39 cellular contexts compared by ENCODE assay signal in genomic region chr5:2221450-2221849, GRCh38.
"Had no signal": no experiment of that assay in that cellular context is flagged by ENCODE, and none has a peak within 500 bp of the region (broad histone marks: within the 10 kb centered on the region; RNA-seq: fewer than 3 reads in every experiment).

No MANE protein-coding gene starts in this region.

- H3K4me1 ChIP-seq: ascending aorta had no signal

- FAIRE-seq: bronchial epithelial cell, TTC549 had no signal

- H3K36me3 Mint-ChIP-seq: activated CD8-positive, alpha-beta memory T cell treated with anti-CD3 and anti-CD28 coated beads, Interleukin-2, amount 10 ng/mL, durations not matched to agents 7 days and 5 days; activated naive CD4-positive, alpha-beta T cell treated with anti-CD3 and anti-CD28 coated beads, Interleukin-2, amount 10 ng/mL, durations not matched to agents 7 days and 5 days; activated naive CD4-positive, alpha-beta T cell treated with anti-CD3 and anti-CD28 coated beads, Interleukin-2, amount 50 U/mL, for 24 hours; activated naive CD8-positive, alpha-beta T cell; activated naive CD8-positive, alpha-beta T cell treated with anti-CD3 and anti-CD28 coated beads, Interleukin-2, amount 10 ng/mL, durations not matched to agents 7 days and 5 days; brain; WTC11 had no signal

- H3K27ac Mint-ChIP-seq: activated CD4-positive, alpha-beta memory T cell treated with anti-CD3 and anti-CD28 coated beads, Interleukin-2, amount 10 ng/mL, durations not matched to agents 7 days and 5 days; activated CD4-positive, alpha-beta T cell treated with anti-CD3 and anti-CD28 coated beads for 36 hours; activated CD4-positive, alpha-beta T cell treated with anti-CD3 and anti-CD28 coated beads, Interleukin-2, amount 10 ng/mL, durations not matched to agents 7 days and 5 days; activated CD8-positive, alpha-beta memory T cell treated with anti-CD3 and anti-CD28 coated beads, Interleukin-2, amount 10 ng/mL, durations not matched to agents 7 days and 5 days; activated CD8-positive, alpha-beta T cell treated with anti-CD3 and anti-CD28 coated beads, Interleukin-2, amount 10 ng/mL, durations not matched to agents 7 days and 5 days; activated naive CD4-positive, alpha-beta T cell treated with anti-CD3 and anti-CD28 coated beads, Interleukin-2, amount 10 ng/mL, durations not matched to agents 7 days and 5 days; activated naive CD4-positive, alpha-beta T cell treated with anti-CD3 and anti-CD28 coated beads, Interleukin-2, amount 50 U/mL, for 24 hours; activated naive CD8-positive, alpha-beta T cell; activated naive CD8-positive, alpha-beta T cell treated with anti-CD3 and anti-CD28 coated beads, Interleukin-2, amount 10 ng/mL, durations not matched to agents 7 days and 5 days; activated naive CD8-positive, alpha-beta T cell treated with anti-CD3 and anti-CD28 coated beads, Interleukin-2, amount 50 U/mL, for 24 hours; activated T-cell treated with anti-CD3 and anti-CD28 coated beads, Interleukin-2, amount 50 U/mL, for 24 hours; activated T-helper 2 cell treated with anti-CD3 and anti-CD28 coated beads, Interferon-gamma antibody, Interleukin-2, Interleukin-4, amounts not matched to agents 10 μg/mL and 5 μg/mL and 100 μg/mL, durations not matched to agents 14 hours and 24 hours and 36 hours; brain; T-helper 1 cell treated with Interleukin-12 subunit alpha and Interleukin-12 subunit beta and Interleukin-4 antibody, amounts not matched to agents 30 μg/mL and 1 μg/mL, for 36 hours; T-helper 2 cell treated with Interferon-gamma antibody and Interleukin-4, amounts not matched to agents 5 μg/mL and 100 μg/mL, for 36 hours; WTC11 had no signal

- H3K4me1 Mint-ChIP-seq: activated CD4-positive, alpha-beta memory T cell treated with anti-CD3 and anti-CD28 coated beads, Interleukin-2, amount 10 ng/mL, durations not matched to agents 7 days and 5 days; activated CD4-positive, alpha-beta T cell treated with anti-CD3 and anti-CD28 coated beads for 36 hours; activated CD4-positive, alpha-beta T cell treated with anti-CD3 and anti-CD28 coated beads, Interleukin-2, amount 10 ng/mL, durations not matched to agents 7 days and 5 days; activated CD8-positive, alpha-beta memory T cell treated with anti-CD3 and anti-CD28 coated beads, Interleukin-2, amount 10 ng/mL, durations not matched to agents 7 days and 5 days; activated naive CD4-positive, alpha-beta T cell treated with anti-CD3 and anti-CD28 coated beads, Interleukin-2, amount 10 ng/mL, durations not matched to agents 7 days and 5 days; activated naive CD4-positive, alpha-beta T cell treated with anti-CD3 and anti-CD28 coated beads, Interleukin-2, amount 50 U/mL, for 24 hours; activated naive CD8-positive, alpha-beta T cell treated with anti-CD3 and anti-CD28 coated beads, Interleukin-2, amount 10 ng/mL, durations not matched to agents 7 days and 5 days; activated naive CD8-positive, alpha-beta T cell treated with anti-CD3 and anti-CD28 coated beads, Interleukin-2, amount 50 U/mL, for 24 hours; brain; central memory CD8-positive, alpha-beta T cell; WTC11 had no signal

- DNase-seq: activated CD4-positive, alpha-beta memory T cell treated with anti-CD3 and anti-CD28 coated beads, Interleukin-2, amount 10 ng/mL, durations not matched to agents 7 days and 5 days; activated CD4-positive, alpha-beta T cell treated with anti-CD3 and anti-CD28 coated beads for 1 hour; activated CD4-positive, alpha-beta T cell treated with anti-CD3 and anti-CD28 coated beads for 36 hours; activated CD4-positive, alpha-beta T cell treated with anti-CD3 and anti-CD28 coated beads, Interleukin-2, amount 10 ng/mL, durations not matched to agents 7 days and 5 days; activated CD4-positive, alpha-beta T cell treated with anti-CD3 and anti-CD28 coated beads, Interleukin-2, amount 50 U/mL, for 48 hours; activated CD4-positive, CD25-positive, alpha-beta regulatory T cell; activated CD8-positive, alpha-beta memory T cell treated with anti-CD3 and anti-CD28 coated beads for 24 hours; activated CD8-positive, alpha-beta memory T cell treated with anti-CD3 and anti-CD28 coated beads, Interleukin-2, amount 10 ng/mL, durations not matched to agents 7 days and 5 days; activated CD8-positive, alpha-beta memory T cell treated with anti-CD3 and anti-CD28 coated beads, Interleukin-2, amount 50 U/mL, for 48 hours; activated CD8-positive, alpha-beta T cell treated with anti-CD3 and anti-CD28 coated beads, Interleukin-2, amount 10 ng/mL, durations not matched to agents 7 days and 5 days; activated effector memory CD4-positive, alpha-beta T cell treated with Interleukin-2 at 50 U/mL for 16 hours; activated gamma-delta T cell; activated naive CD4-positive, alpha-beta T cell treated with anti-CD3 and anti-CD28 coated beads, Interleukin-2, amount 10 ng/mL, durations not matched to agents 7 days and 5 days; activated naive CD4-positive, alpha-beta T cell treated with Interleukin-2 at 50 U/mL for 16 hours; activated naive CD8-positive, alpha-beta T cell treated with anti-CD3 and anti-CD28 coated beads, Interleukin-2, amount 10 ng/mL, durations not matched to agents 7 days and 5 days; activated naive CD8-positive, alpha-beta T cell treated with anti-CD3 and anti-CD28 coated beads, Interleukin-2, amount 50 U/mL, for 24 hours; activated T-cell treated with anti-CD3 and anti-CD28 coated beads, Interleukin-2, amount 50 U/mL, for 24 hours; activated T-cell treated with anti-CD3 and anti-CD28 coated beads, Interleukin-2, amount 50 U/mL, for 48 hours; amygdala; anterior cingulate cortex; caudate nucleus; cerebellar nuclear complex; SW 1271; T-helper 1 cell; T-helper 2 cell; T-helper 9 cell had no signal

- H3K9me3 Mint-ChIP-seq: activated CD4-positive, alpha-beta memory T cell treated with anti-CD3 and anti-CD28 coated beads, Interleukin-2, amount 10 ng/mL, durations not matched to agents 7 days and 5 days; activated CD4-positive, alpha-beta T cell treated with anti-CD3 and anti-CD28 coated beads, Interleukin-2, amount 10 ng/mL, durations not matched to agents 7 days and 5 days; activated naive CD4-positive, alpha-beta T cell treated with anti-CD3 and anti-CD28 coated beads, Interleukin-2, amount 10 ng/mL, durations not matched to agents 7 days and 5 days; activated naive CD4-positive, alpha-beta T cell treated with anti-CD3 and anti-CD28 coated beads, Interleukin-2, amount 50 U/mL, for 24 hours; activated naive CD8-positive, alpha-beta T cell treated with anti-CD3 and anti-CD28 coated beads, Interleukin-2, amount 10 ng/mL, durations not matched to agents 7 days and 5 days; activated T-cell treated with anti-CD3 and anti-CD28 coated beads, Interleukin-2, amount 50 U/mL, for 24 hours; activated T-helper 2 cell treated with anti-CD3 and anti-CD28 coated beads, Interferon-gamma antibody, Interleukin-2, Interleukin-4, amounts not matched to agents 10 μg/mL and 5 μg/mL and 100 μg/mL, durations not matched to agents 14 hours and 24 hours and 36 hours; central memory CD8-positive, alpha-beta T cell; T-helper 1 cell treated with Interleukin-12 subunit alpha and Interleukin-12 subunit beta and Interleukin-4 antibody, amounts not matched to agents 30 μg/mL and 1 μg/mL, for 36 hours; T-helper 2 cell treated with Interferon-gamma antibody and Interleukin-4, amounts not matched to agents 5 μg/mL and 100 μg/mL, for 36 hours had no signal

- H3K4me3 Mint-ChIP-seq: activated CD4-positive, alpha-beta memory T cell treated with anti-CD3 and anti-CD28 coated beads, Interleukin-2, amount 10 ng/mL, durations not matched to agents 7 days and 5 days; activated CD4-positive, alpha-beta T cell treated with anti-CD3 and anti-CD28 coated beads for 36 hours; activated CD4-positive, alpha-beta T cell treated with anti-CD3 and anti-CD28 coated beads, Interleukin-2, amount 10 ng/mL, durations not matched to agents 7 days and 5 days; activated CD8-positive, alpha-beta memory T cell treated with anti-CD3 and anti-CD28 coated beads, Interleukin-2, amount 10 ng/mL, durations not matched to agents 7 days and 5 days; activated CD8-positive, alpha-beta T cell treated with anti-CD3 and anti-CD28 coated beads, Interleukin-2, amount 10 ng/mL, durations not matched to agents 7 days and 5 days; activated naive CD4-positive, alpha-beta T cell treated with anti-CD3 and anti-CD28 coated beads, Interleukin-2, amount 10 ng/mL, durations not matched to agents 7 days and 5 days; activated naive CD4-positive, alpha-beta T cell treated with anti-CD3 and anti-CD28 coated beads, Interleukin-2, amount 50 U/mL, for 24 hours; activated naive CD8-positive, alpha-beta T cell; activated naive CD8-positive, alpha-beta T cell treated with anti-CD3 and anti-CD28 coated beads, Interleukin-2, amount 10 ng/mL, durations not matched to agents 7 days and 5 days; activated naive CD8-positive, alpha-beta T cell treated with anti-CD3 and anti-CD28 coated beads, Interleukin-2, amount 50 U/mL, for 24 hours; activated T-cell treated with anti-CD3 and anti-CD28 coated beads, Interleukin-2, amount 50 U/mL, for 24 hours; brain; central memory CD8-positive, alpha-beta T cell; T-helper 1 cell treated with Interleukin-12 subunit alpha and Interleukin-12 subunit beta and Interleukin-4 antibody, amounts not matched to agents 30 μg/mL and 1 μg/mL, for 36 hours; T-helper 2 cell treated with Interferon-gamma antibody and Interleukin-4, amounts not matched to agents 5 μg/mL and 100 μg/mL, for 36 hours; WTC11 had no signal

- H3K4me3 ChIP-seq: ascending aorta, cardiac muscle cell had no signal

- H3K36me3 ChIP-seq: ascending aorta, cardiac muscle cell had no signal

- H3K27ac ChIP-seq: ascending aorta, cardiac muscle cell, VCaP had no signal

- H3K9me3 ChIP-seq: ascending aorta had no signal

- H3K27me3 ChIP-seq: ascending aorta, cardiac muscle cell had no signal

- H3K27me3 Mint-ChIP-seq: activated CD4-positive, alpha-beta memory T cell treated with anti-CD3 and anti-CD28 coated beads, Interleukin-2, amount 10 ng/mL, durations not matched to agents 7 days and 5 days; activated CD4-positive, alpha-beta T cell treated with anti-CD3 and anti-CD28 coated beads, Interleukin-2, amount 10 ng/mL, durations not matched to agents 7 days and 5 days; activated CD8-positive, alpha-beta memory T cell treated with anti-CD3 and anti-CD28 coated beads, Interleukin-2, amount 10 ng/mL, durations not matched to agents 7 days and 5 days; activated naive CD4-positive, alpha-beta T cell treated with anti-CD3 and anti-CD28 coated beads, Interleukin-2, amount 10 ng/mL, durations not matched to agents 7 days and 5 days; activated naive CD8-positive, alpha-beta T cell treated with anti-CD3 and anti-CD28 coated beads, Interleukin-2, amount 10 ng/mL, durations not matched to agents 7 days and 5 days; activated naive CD8-positive, alpha-beta T cell treated with anti-CD3 and anti-CD28 coated beads, Interleukin-2, amount 50 U/mL, for 24 hours; activated T-cell treated with anti-CD3 and anti-CD28 coated beads, Interleukin-2, amount 50 U/mL, for 24 hours had no signal
